ENCODE assay signal across 22 cellular contexts in the genomic region with DNA sequence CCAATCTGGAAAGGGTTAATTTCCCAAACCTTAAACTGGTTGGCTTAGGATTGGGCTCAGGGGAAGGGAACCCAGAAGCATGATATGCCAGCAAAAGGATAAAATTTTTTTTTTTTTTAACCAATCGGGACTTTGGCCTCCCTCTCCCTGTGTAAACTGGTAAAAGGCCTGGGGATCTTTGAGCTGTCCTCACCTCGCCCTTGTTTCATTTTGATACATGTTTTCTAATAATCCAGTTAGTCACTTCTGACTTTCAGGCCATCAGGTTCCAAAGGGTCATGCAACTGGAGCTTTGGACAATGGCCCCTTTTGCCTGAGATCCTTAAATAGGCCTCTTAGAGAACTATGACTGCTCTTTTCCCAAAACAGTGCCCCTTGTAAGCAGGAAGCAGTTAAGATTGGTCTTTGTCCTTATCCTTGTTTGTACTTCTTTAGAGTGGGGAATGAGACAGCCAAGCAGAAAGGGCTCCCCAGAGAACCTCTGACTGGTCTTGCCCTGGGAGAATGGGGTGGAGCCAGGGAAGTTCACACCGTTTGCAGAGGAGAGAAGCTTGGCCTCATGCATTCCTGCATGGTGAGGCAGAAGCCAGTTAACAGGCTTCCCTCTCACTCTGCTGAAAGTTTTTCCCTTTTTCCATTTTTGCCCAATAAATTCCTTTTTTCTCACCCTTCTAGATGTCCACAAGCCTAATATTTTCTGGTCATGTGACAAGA.
A peak's percentile ranks its signal among the peaks of the same experiment; 100 is the strongest.
DNase-seq lines count a peak whose midpoint lies in the region; ATAC-seq, FAIRE-seq and TF ChIP-seq lines count a peak whose summit lies in the region.
"Had no signal": no experiment of that assay in that cellular context is flagged by ENCODE, and none has a peak within 500 bp of the region (broad histone marks: within the 10 kb centered on the region; RNA-seq: fewer than 3 reads in every experiment).

No MANE protein-coding gene starts in this region.

- CTCF ChIA-PET in H1 (lab: Charles Lee; ENCODE audit: partially characterized antibody) = interaction anchor here (1.0 to 1.5 kb wide), 2 partner anchors 30 to 156 kb away, joined by 3 to 4 read pairs; no protein-coding TSS in a partner anchor

- no peaks in the 10 kb centered on the region; a peak in 1 of 4 replicates for H3K9me3 ChIP-seq in H1 (ENCODE audit: insufficient read depth in 2 of 2, low read depth in 1 of 2, low read length in 1 of 2)
- H3K9me3 ChIP-seq: neutrophil had no signal

- no peak overlapping the region for H3K9ac ChIP-seq in H1 (replicated peaks in 1 of 4; ENCODE audit: extremely low read depth in 1 of 4, low read depth in 3 of 4, low read length in 3 of 4)

- DNase-seq in M059J (ENCODE audit: low read depth) = peak; percentile 70
- DNase-seq in H1 (ENCODE audit: low read depth in 1 of 2, low spot score in 2 of 2) = no peak
- peak; percentile 89 for DNase-seq in islet precursor cell
- DNase-seq in activated naive CD4-positive, alpha-beta T cell (lab: John Stamatoyannopoulos, UW) = no peak
- no peak for DNase-seq in D721Med (ENCODE audit: insufficient read length, low spot score)
- DNase-seq: activated B cell treated with CpG ODN at 0.5 μM for 24 hours; activated effector memory CD4-positive, alpha-beta T cell treated with Interleukin-2 at 50 U/mL for 16 hours; amygdala; CD8-positive, alpha-beta memory T cell; glutamatergic neuron; MV-4-11; NCI-H1930; NCI-H446 treated with DMSO at 0.1 percent for 48 hours; retina; SHP77 treated with DMSO at 0.1 percent for 48 hours; stimulated activated CD4-positive, alpha-beta T cell treated with anti-CD3 and anti-CD28 coated beads, Interleukin-1b, Interleukin-23, amount 100 ng/mL, for 48 hours had no signal

- ATAC-seq in GM21367 (IDR thresholded peaks at IDR 0.05; ENCODE audit: unreplicated experiment) (no peak), GM18868 (IDR thresholded peaks at IDR 0.05; ENCODE audit: unreplicated experiment) (no peak)

- H3K4me1 ChIP-seq in ACC112 (ENCODE audit: control insufficient read depth, insufficient read depth, low read length, unreplicated experiment) (no peaks in the 10 kb centered on the region), H1 (replicated peaks in 1 of 4; ENCODE audit: control insufficient read depth in 3 of 4, insufficient read depth in 4 of 4, low read length in 3 of 4) (no peaks in the 10 kb centered on the region)

- H3K4me3 ChIP-seq in ACC112 (ENCODE audit: low read depth, low read length) (no peak overlapping the region), H1 (ENCODE audit: extremely low read depth in 1 of 4, insufficient read depth in 2 of 4, low read depth in 3 of 4, low read length in 4 of 4) (no peak overlapping the region)

- no peak overlapping the region for H3K23ac ChIP-seq in H1 (ENCODE audit: insufficient read length)

- no peak overlapping the region for H2BK15ac ChIP-seq in H1 (ENCODE audit: low read length)

- no peak overlapping the region for H3K4ac ChIP-seq in H1 (replicated peaks; ENCODE audit: insufficient read length, low read depth, low read length)

- H4K20me1 ChIP-seq in H1 (replicated peaks in 1 of 2; ENCODE audit: control insufficient read depth in 1 of 2, insufficient read depth in 2 of 2, low read length in 2 of 2) = no peaks in the 10 kb centered on the region

- H4K5ac ChIP-seq in H1 (ENCODE audit: insufficient read length, low read depth, low read length) = no peak overlapping the region

- POLR2A ChIA-PET in H1 (lab: Charles Lee; ENCODE audit: partially characterized antibody) = no interaction called here

- TF ChIP-seq RAD21 in H1 (IDR thresholded peaks at IDR 0.05 in 1 of 2, conservative IDR thresholded peaks at IDR 0.05 in 1 of 2; ENCODE audit: low read depth in 2 of 2, low read length in 2 of 2) = no peak

- no peaks in the 10 kb centered on the region for H3K36me3 ChIP-seq in ACC112 (ENCODE audit: insufficient read depth, low read length)
- H3K36me3 ChIP-seq in H1 (ENCODE audit: control insufficient read depth in 2 of 4, insufficient read depth in 4 of 4, low read length in 3 of 4) = no peaks in the 10 kb centered on the region; a peak in 1 of 8 replicates
- H3K36me3 ChIP-seq: neutrophil had no signal

- H3K56ac ChIP-seq in H1 (replicated peaks; ENCODE audit: insufficient read length, low read depth, low read length) = no peak overlapping the region

- H3K23me2 ChIP-seq in H1 (ENCODE audit: low read depth, low read length) = no peaks in the 10 kb centered on the region

- H3K79me2 ChIP-seq in ACC112 (ENCODE audit: control insufficient read depth, insufficient read depth, low read length, unreplicated experiment) = no peaks in the 10 kb centered on the region
- no peaks in the 10 kb centered on the region for H3K79me2 ChIP-seq in H1 (ENCODE audit: control insufficient read depth in 1 of 2, insufficient read depth in 2 of 2, low read length in 2 of 2)

- no peak overlapping the region for H3K4me2 ChIP-seq in H1 (ENCODE audit: insufficient read depth in 1 of 2, low read depth in 2 of 2, low read length in 2 of 2)

- no peak for TF ChIP-seq EP300 in H1 (IDR thresholded peaks at IDR 0.05; ENCODE audit: borderline replicate concordance in 1 of 2, low read depth in 2 of 2, low read length in 2 of 2)

- 90% methylated on average over 3 of the region's 3 CpGs; no CpG with 5 or more reads in 1 of the 2 experiments for WGBS in H1 (ENCODE audit: extremely low coverage in 1 of 2, insufficient coverage in 1 of 2, insufficient read length in 1 of 2, insufficient replicate concordance in 2 of 2, low coverage in 1 of 2, low lambda C conversion rate in 2 of 2, missing lambda C conversion rate in 1 of 2), 2 experiments

- H2BK20ac ChIP-seq in H1 (ENCODE audit: low read length) = no peak overlapping the region

- H3K27me3 ChIP-seq in ACC112 (ENCODE audit: insufficient read depth, low read length) = no peaks in the 10 kb centered on the region
- no peaks in the 10 kb centered on the region for H3K27me3 ChIP-seq in H1 (replicated peaks in 1 of 4; ENCODE audit: control insufficient read depth in 3 of 4, extremely low read depth in 1 of 4, insufficient read depth in 3 of 4, low read length in 3 of 4)
- H3K27me3 ChIP-seq: neutrophil had no signal

- no peaks in the 10 kb centered on the region for H3K79me1 ChIP-seq in H1 (ENCODE audit: low read depth, low read length)

- no peak overlapping the region for H3K18ac ChIP-seq in H1 (ENCODE audit: extremely low read depth, low read length)

- no peak overlapping the region for H2BK120ac ChIP-seq in H1 (replicated peaks; ENCODE audit: low read depth, low read length)

- FAIRE-seq in H1 (lab: Jason Lieb, UNC) (no peak), D721Med (lab: Jason Lieb, UNC) (no peak)
- FAIRE-seq: colon, islet of Langerhans had no signal

- H2AFZ ChIP-seq in ACC112 (ENCODE audit: low read length, unreplicated experiment) (no peak overlapping the region), H1 (ENCODE audit: low read length) (peak overlapping the region; percentile 71; the same call in 1 of the 2 replicates)

- no peak overlapping the region for H4K8ac ChIP-seq in H1 (ENCODE audit: extremely low read depth, insufficient read depth, low read length)

- H3K14ac ChIP-seq in H1 (ENCODE audit: insufficient read length) = no peak overlapping the region

- no peak for TF ChIP-seq CTCF in H1 (IDR thresholded peaks at IDR 0.05; ENCODE audit: control extremely low read depth in 1 of 3, insufficient read depth in 1 of 3, low read depth in 1 of 3, low read length in 3 of 3)
- TF ChIP-seq CTCF in D721Med (IDR thresholded peaks at IDR 0.05; ENCODE audit: insufficient read depth, missing control alignments) = no peak

- H2BK5ac ChIP-seq in H1 (ENCODE audit: low read depth, low read length) = no peak overlapping the region

- no peak overlapping the region for H2BK12ac ChIP-seq in H1 (ENCODE audit: low read depth, low read length)

- peak overlapping the region; percentile 23; the same call in 1 of the 2 replicates for H3K27ac ChIP-seq in ACC112 (ENCODE audit: low read depth, low read length)
- no peak overlapping the region for H3K27ac ChIP-seq in H1 (ENCODE audit: low read depth, low read length)
- H3K27ac ChIP-seq: neutrophil had no signal

- no peak overlapping the region for H4K91ac ChIP-seq in H1 (replicated peaks; ENCODE audit: insufficient read length, low read length)

- H2AK5ac ChIP-seq in H1 (ENCODE audit: low read depth, low read length) = no peak overlapping the region

- TF ChIP-seq POLR2A in H1 (IDR thresholded peaks at IDR 0.05; ENCODE audit: control extremely low read depth in 1 of 2, low read depth in 2 of 2, low read length in 2 of 2) = no peak

TF ChIP-seq in H1, 55 proteins besides CTCF, POLR2A, EP300 and RAD21:
- TF ChIP-seq TEAD4 (IDR thresholded peaks at IDR 0.05; ENCODE audit: low read depth, low read length) (no peak), SP1 (IDR thresholded peaks at IDR 0.05; ENCODE audit: low read depth, low read length) (no peak), POLR2AphosphoS5 (IDR thresholded peaks at IDR 0.05; ENCODE audit: low read depth, low read length) (no peak), MAX (IDR thresholded peaks at IDR 0.05) (0 out of 2 replicates have a peak, but pooled peaks have one; percentile 30)
- TF ChIP-seq, protein P1, sequence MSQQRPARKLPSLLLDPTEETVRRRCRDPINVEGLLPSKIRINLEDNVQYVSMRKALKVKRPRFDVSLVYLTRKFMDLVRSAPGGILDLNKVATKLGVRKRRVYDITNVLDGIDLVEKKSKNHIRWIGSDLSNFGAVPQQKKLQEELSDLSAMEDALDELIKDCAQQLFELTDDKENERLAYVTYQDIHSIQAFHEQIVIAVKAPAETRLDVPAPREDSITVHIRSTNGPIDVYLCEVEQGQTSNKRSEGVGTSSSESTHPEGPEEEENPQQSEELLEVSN (IDR thresholded peaks at IDR 0.05) = peak; percentile 69

Comparison
In these comparisons a context has a peak if more than half of its experiments do, and no peak if none do; other contexts are left out.
1. DNase-seq: peak in M059J (single experiment) and islet precursor cell (single experiment); none in H1 (0 of 2), activated naive CD4-positive, alpha-beta T cell (0 of 4) and D721Med (single experiment).